Comparison of ENCODE assay signal across 1 cellular context in the genomic region with DNA sequence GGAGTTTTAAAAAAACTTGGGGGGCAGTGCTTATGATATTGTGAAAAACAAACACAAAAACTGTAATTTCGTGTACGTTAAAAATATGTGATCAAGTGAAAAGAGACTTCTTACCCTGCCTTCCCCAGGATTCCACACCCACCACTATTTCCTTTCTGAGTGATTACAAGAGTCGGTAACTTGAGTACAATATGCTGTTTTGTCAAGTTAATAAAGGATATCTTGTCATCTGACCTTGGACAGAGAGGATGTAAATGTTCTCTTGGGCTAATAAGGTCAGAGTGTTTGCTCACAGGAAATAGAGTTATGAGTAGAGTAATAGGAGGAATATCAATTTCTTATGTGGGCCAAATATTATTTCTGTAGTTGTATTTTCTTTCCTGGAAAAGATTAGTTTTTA.
A peak's percentile ranks its signal among the peaks of the same experiment; 100 is the strongest.
TF ChIP-seq lines count a peak whose summit lies in the region.

No MANE protein-coding gene starts in this region.

TF ChIP-seq in endothelial cell of umbilical vein, 7 proteins besides CTCF, POLR2A, EP300 and RAD21 (continued from another document):
- TF ChIP-seq MAX (IDR thresholded peaks at IDR 0.05; ENCODE audit: insufficient read depth, insufficient read length) (no peak), FOS (IDR thresholded peaks at IDR 0.05; ENCODE audit: borderline replicate concordance, insufficient read depth, low read length) (peak; percentile 53)
